In genomic region chr21:46416551-46416950, GRCh38 we compare ENCODE assay signal across 30 cellular contexts. TPM values are rescaled to one million over a fixed set of nuclear protein-coding genes. Genes with fewer than 3 reads are reported as not detected.
A peak's percentile ranks its signal among the peaks of the same experiment; 100 is the strongest.
DNase-seq lines count a peak whose midpoint lies in the region; ATAC-seq lines count a peak whose summit lies in the region.
"Had no signal": no experiment of that assay in that cellular context is flagged by ENCODE, and none has a peak within 500 bp of the region (broad histone marks: within the 10 kb centered on the region; RNA-seq: fewer than 3 reads in every experiment).

No MANE protein-coding gene starts in this region.

- H3K36me3 Mint-ChIP-seq in T-helper 17 cell (ENCODE audit: low read depth): peaks cover 2% of the 10 kb centered on the region

- H3K4me3 Mint-ChIP-seq in T-helper 17 cell: no peak overlapping the region
- H3K4me3 Mint-ChIP-seq: B cell; CD4-positive, CD25-positive, alpha-beta regulatory T cell; HFFc6 had no signal

- no peak for ATAC-seq in Right ventricle myocardium superior (ENCODE audit: poor library complexity)
- no peak for ATAC-seq in Right ventricle myocardium inferior
- ATAC-seq in esophagus mucosa: peak; percentile 5
- no peak for ATAC-seq in T-helper 17 cell
- ATAC-seq: GM12878, PC-3 had no signal

- no peak overlapping the region for H3K27ac Mint-ChIP-seq in T-helper 17 cell
- H3K27ac Mint-ChIP-seq: B cell, HFFc6 had no signal

- no peaks in the 10 kb centered on the region for H3K9me3 ChIP-seq in T-helper 17 cell (ENCODE audit: control insufficient read depth, low read length, poor library complexity, severe bottlenecking)
- H3K9me3 ChIP-seq: Caco-2, HAP-1 had no signal

- peaks cover 2% of the 10 kb centered on the region for H3K4me1 Mint-ChIP-seq in T-helper 17 cell
- H3K4me1 Mint-ChIP-seq: B cell; CD4-positive, CD25-positive, alpha-beta regulatory T cell had no signal

- H3K27me3 Mint-ChIP-seq in T-helper 17 cell: no peaks in the 10 kb centered on the region
- H3K27me3 Mint-ChIP-seq: B cell; CD4-positive, CD25-positive, alpha-beta regulatory T cell had no signal

- intact Hi-C loops in Right ventricle myocardium superior (cut with DNase I): no loop called here
- intact Hi-C loops in Right ventricle myocardium inferior (cut with DNase I): no loop called here
- intact Hi-C loops in posterior vena cava (cut with DNase I): no loop called here

- DNase-seq in Right ventricle myocardium superior: peak; percentile 18
- no peak for DNase-seq in Right ventricle myocardium inferior (ENCODE audit: missing footprints)
- peak; percentile 48 for DNase-seq in NCI-H2171 treated with DMSO at 0.1 percent for 48 hours (lab: John Stamatoyannopoulos, UW)
- DNase-seq in posterior vena cava (ENCODE audit: low spot score): peak; percentile 75
- no peak for DNase-seq in T-helper 17 cell
- no peak for DNase-seq in COR-L47 (lab: John Stamatoyannopoulos, UW)
- DNase-seq in HPDE6-E6E7 (ENCODE audit: extremely low spot score): no peak
- DNase-seq: Caco-2; CD4-positive, CD25-positive, alpha-beta regulatory T cell; DMS 273 treated with DMSO at 0.1 percent for 48 hours; DMS79; EL; GDM1; GOT3; HFFc6; Karpas-422; NCI-H1092; NCI-H1417 treated with DMSO at 0.1 percent for 48 hours; NCI-H187; NCI-H2081 treated with DMSO at 0.1 percent for 48 hours; NCI-H446; NCI-H524 treated with DMSO at 0.1 percent for 48 hours; NCI-H82; NK-92 treated with Interleukin-12 subunit alpha and Interleukin-12 subunit beta, amount 100 ng/mL, for 24 hours; PC-3; SHP77 had no signal

RNA-seq across cellular contexts. Expression of gene DIP2A, which starts 42.1 kb away (rescaled TPM):
- total RNA-seq in Right ventricle myocardium superior (21.6 TPM), Right ventricle myocardium inferior (23.9 TPM), esophagus mucosa (25.5 TPM), posterior vena cava (10 to 100 TPM; 24.3 to 26.4 TPM), T-helper 17 cell (10 to 100 TPM; 74.2 to 85.8 TPM)

Comparison
In these comparisons a context has a peak if more than half of its experiments do, and no peak if none do; other contexts are left out.
1. DNase-seq: peak in Right ventricle myocardium superior (single experiment), NCI-H2171 treated with DMSO at 0.1 percent for 48 hours (single experiment) and posterior vena cava (single experiment); none in Right ventricle myocardium inferior (single experiment), T-helper 17 cell (0 of 3), COR-L47 (single experiment) and HPDE6-E6E7 (single experiment).